ENCODE assay signal across 8 cellular contexts in genomic region chr7:2709553-2710165, GRCh38. TPM values are rescaled to one million over a fixed set of nuclear protein-coding genes. Genes with fewer than 3 reads are reported as not detected.
A peak's percentile ranks its signal among the peaks of the same experiment; 100 is the strongest.
DNase-seq lines count a peak whose midpoint lies in the region; ATAC-seq and TF ChIP-seq lines count a peak whose summit lies in the region.

No MANE protein-coding gene starts in this region.

- no peak overlapping the region for H3K27ac ChIP-seq in thoracic aorta

- peak; percentile 83 for ATAC-seq in GM18867 (IDR thresholded peaks at IDR 0.05; ENCODE audit: unreplicated experiment)
- ATAC-seq in HG03064 (IDR thresholded peaks at IDR 0.05; ENCODE audit: low read depth, unreplicated experiment) = peak; percentile 45
- peak; percentile 43 for ATAC-seq in omental fat pad (ENCODE audit: low FRiP score)
- ATAC-seq in thoracic aorta (ENCODE audit: insufficient number of reproducible peaks, low FRiP score, low read depth) = no peak

- DNase-seq in AG08396 (ENCODE audit: low spot score) = peak; percentile 75
- DNase-seq in NOMO-1 treated with dmso at 0.1 percent for 144 hours (lab: John Stamatoyannopoulos, UW; ENCODE audit: unreplicated experiment) = peak; percentile 53
- DNase-seq in activated T-helper 1 cell treated with Interleukin-2 at 50 U/mL for 16 hours (ENCODE audit: low read depth) = peak; percentile 66
- DNase-seq in fibroblast of pulmonary artery (ENCODE audit: low read depth) = peak; percentile 55
- no peak for DNase-seq in omental fat pad (ENCODE audit: low spot score)
- DNase-seq in thoracic aorta (ENCODE audit: low spot score) = no peak

- H3K27me3 ChIP-seq in thoracic aorta (replicated peaks; ENCODE audit: insufficient read depth) = no peaks in the 10 kb centered on the region

- TF ChIP-seq CTCF in fibroblast of pulmonary artery (IDR thresholded peaks at IDR 0.05; ENCODE audit: low read length, missing control alignments) (peak; percentile 78), omental fat pad (IDR thresholded peaks at IDR 0.05) (peak in 1 of 3 donors; percentile 40), thoracic aorta (IDR thresholded peaks at IDR 0.05) (peak; percentile 67)

- no peak overlapping the region for H3K4me3 ChIP-seq in fibroblast of pulmonary artery (replicated peaks; ENCODE audit: low read depth, low read length)
- H3K4me3 ChIP-seq in thoracic aorta = peak overlapping the region; percentile 7

- no peaks in the 10 kb centered on the region for H3K36me3 ChIP-seq in thoracic aorta

- no peaks in the 10 kb centered on the region for H3K4me1 ChIP-seq in thoracic aorta (ENCODE audit: control insufficient read depth in 1 of 2, low read depth in 2 of 2)

- H3K9me3 ChIP-seq in thoracic aorta = no peaks in the 10 kb centered on the region

RNA-seq across cellular contexts. Expression of gene AMZ1, which starts 21.7 kb away (rescaled TPM):
- 1 to 10 TPM in 1 of 4 donors, under 1 TPM in 1, not detected in 2; 0.19 to 1.1 TPM for total RNA-seq in omental fat pad
- 1 to 10 TPM; 1.4 to 3.7 TPM for total RNA-seq in thoracic aorta

Comparison
In these comparisons a context has a peak if more than half of its experiments do, and no peak if none do; other contexts are left out.
1. DNase-seq: peak in AG08396 (single experiment), NOMO-1 treated with dmso at 0.1 percent for 144 hours (single experiment), activated T-helper 1 cell treated with Interleukin-2 at 50 U/mL for 16 hours (single experiment) and fibroblast of pulmonary artery (single experiment); none in omental fat pad (single experiment) and thoracic aorta (single experiment).